In genomic region chr5:122182491-122182921, GRCh38 we compare ENCODE assay signal across 10 cellular contexts. TPM values are rescaled to one million over a fixed set of nuclear protein-coding genes. Genes with fewer than 3 reads are reported as not detected.
DNase-seq lines count a peak whose midpoint lies in the region; ATAC-seq, FAIRE-seq and TF ChIP-seq lines count a peak whose summit lies in the region.
"Had no signal": no experiment of that assay in that cellular context is flagged by ENCODE, and none has a peak within 500 bp of the region (broad histone marks: within the 10 kb centered on the region; RNA-seq: fewer than 3 reads in every experiment).

No MANE protein-coding gene starts in this region.

- POLR2A ChIA-PET in A549 (lab: Yijun Ruan, JAX), result no interaction called here

- no peak for TF ChIP-seq RAD21 in A549 (conservative IDR thresholded peaks at IDR 0.05 in 1 of 2, IDR thresholded peaks at IDR 0.05 in 1 of 2)

- ATAC-seq in A549 (no peak), GM18870 (IDR thresholded peaks at IDR 0.05; ENCODE audit: unreplicated experiment) (no peak), HG03457 (IDR thresholded peaks at IDR 0.05; ENCODE audit: unreplicated experiment) (no peak)
- ATAC-seq: Panc1 had no signal

- no peak for FAIRE-seq in A549 (lab: Jason Lieb, UNC)

- TF ChIP-seq EP300 in A549 (IDR thresholded peaks at IDR 0.05), result no peak

- WGBS in A549 (ENCODE audit: missing lambda C conversion rate), result 74% methylated on average over 7 of the region's 7 CpGs
- 49 to 59% methylated on average over 5 of the region's 7 CpGs for WGBS in mesodermal cell (ENCODE audit: insufficient coverage in 2 of 2), 2 experiments

- no peaks in the 10 kb centered on the region for H3K9me3 ChIP-seq in A549
- H3K9me3 ChIP-seq in mesodermal cell (ENCODE audit: control insufficient read depth, low read length), result no peaks in the 10 kb centered on the region

- CTCF ChIA-PET in A549 (lab: Yijun Ruan, JAX), result interaction anchor here (1.8 kb wide), 1 partner anchor 80 kb away, joined by 4 read pairs; no protein-coding TSS in a partner anchor

- no peak overlapping the region for H3K4me3 ChIP-seq in A549
- H3K4me3 ChIP-seq in mesodermal cell (ENCODE audit: extremely low read depth, insufficient read depth, low read length, poor library complexity, severe bottlenecking), result no peak overlapping the region

- H3K4me1 ChIP-seq in A549 (peaks cover 31% of the 10 kb centered on the region; the same call in 2 of the 3 replicates), mesodermal cell (ENCODE audit: control insufficient read depth, insufficient read depth, low read length, poor library complexity, severe bottlenecking) (peaks cover 23% of the 10 kb centered on the region)

- H3K4me2 ChIP-seq in A549, result peak overlapping the region; percentile 44

- no peak for TF ChIP-seq CTCF in A549 (IDR thresholded peaks at IDR 0.05)

- TF ChIP-seq POLR2A in A549 (IDR thresholded peaks at IDR 0.05; ENCODE audit: low read length), result no peak

- H3K36me3 ChIP-seq in mesodermal cell (ENCODE audit: control insufficient read depth, insufficient read depth, low read length), result no peaks in the 10 kb centered on the region

- H3K27ac ChIP-seq in A549 (peak overlapping the region; percentile 32 to 65; a peak in 4 of 6 replicates), mesodermal cell (ENCODE audit: low read depth, low read length, severe bottlenecking) (peak overlapping the region; percentile 23)

- DNase-seq in A549 (ENCODE audit: low read depth in 1 of 2, low spot score in 1 of 2) (no peak), NCI-H1694 treated with DMSO at 0.1 percent for 48 hours (lab: John Stamatoyannopoulos, UW) (peak; percentile 19), dermis blood vessel endothelial cell (peak; percentile 81), ecto neural progenitor cell (ENCODE audit: low spot score) (no peak), foreskin melanocyte (no peak)
- DNase-seq: H7 had no signal

TF ChIP-seq in A549, 52 proteins besides CTCF, POLR2A, EP300 and RAD21:
- no peak for TF ChIP-seq TFCP2L1 (CRISPR knock-in tag; IDR thresholded peaks at IDR 0.05)
- TF ChIP-seq HOXB5 (CRISPR knock-in tag; IDR thresholded peaks at IDR 0.05), result no peak
- no peak for TF ChIP-seq ZSCAN20 (CRISPR knock-in tag; IDR thresholded peaks at IDR 0.05)
- no peak for TF ChIP-seq MAX (IDR thresholded peaks at IDR 0.05)
- no peak for TF ChIP-seq HMGXB4 (CRISPR knock-in tag; IDR thresholded peaks at IDR 0.05; ENCODE audit: borderline replicate concordance)
- TF ChIP-seq POLR2AphosphoS2 (conservative IDR thresholded peaks at IDR 0.05; ENCODE audit: low read length), result no peak
- no peak for TF ChIP-seq JUN (IDR thresholded peaks at IDR 0.05)
- TF ChIP-seq RNF2 (IDR thresholded peaks at IDR 0.05; ENCODE audit: borderline replicate concordance, low read depth), result no peak
- no peak for TF ChIP-seq HOXA7 (CRISPR knock-in tag; IDR thresholded peaks at IDR 0.05)
- TF ChIP-seq CBX8 (IDR thresholded peaks at IDR 0.05), result no peak
- no peak for TF ChIP-seq USF2 (IDR thresholded peaks at IDR 0.05)
- TF ChIP-seq E2F6 (IDR thresholded peaks at IDR 0.05; ENCODE audit: borderline replicate concordance, low read depth), result no peak

RNA-seq across cellular contexts. Expression of gene ZNF474, which starts 53.2 kb away (rescaled TPM):
- polyA plus RNA-seq in A549 (2011; rRNA removed) (0.30 and 0.50 TPM in 2 replicates), A549 (2017; fragmentation: RNase III; extraction: RNeasy Plus Mini Kit Qiagen cat#74134 plus additional on column Dnase treatment) (0.15 to 0.32 TPM (median 0.26 TPM) in 3 replicates)
- 0.06 and 0.11 TPM in 2 replicates for polyA plus RNA-seq in A549 (2012; cell fraction: cytosol; rRNA removed)
- 0.24 and 0.36 TPM in 2 replicates for polyA plus RNA-seq in A549 (2012; cell fraction: nucleus; rRNA removed)
- polyA minus RNA-seq in A549 (2011; rRNA and poly(A)+ RNA removed), result 0.54 and 1.1 TPM in 2 replicates
- total RNA-seq in dermis blood vessel endothelial cell, result 0.17 TPM in 1 of 2 replicates, not detected in the other
- polyA plus RNA-seq in mesodermal cell (2013, experiment 1 of 2), result 0.63 TPM
- polyA plus RNA-seq in mesodermal cell (2013, experiment 2 of 2), result 0.56 TPM
- total RNA-seq: H7 had no signal

Comparison
In these comparisons a context has a peak if more than half of its experiments do, and no peak if none do; other contexts are left out.
1. DNase-seq: peak in NCI-H1694 treated with DMSO at 0.1 percent for 48 hours (single experiment) and dermis blood vessel endothelial cell (single experiment); none in A549 (0 of 2), ecto neural progenitor cell (single experiment) and foreskin melanocyte (single experiment).